In genomic region chr9:4327504-4328191, GRCh38 we compare ENCODE assay signal across 1 cellular context.
TF ChIP-seq lines count a peak whose summit lies in the region.

No MANE protein-coding gene starts in this region.

TF ChIP-seq in H1, 55 proteins besides CTCF, POLR2A, EP300 and RAD21 (continued from another document):
- TF ChIP-seq KDM1A (IDR thresholded peaks at IDR 0.05; ENCODE audit: borderline replicate concordance, low read length) (no peak), TEAD4 (IDR thresholded peaks at IDR 0.05; ENCODE audit: low read depth, low read length) (0 out of 2 replicates have a peak, but pooled peaks have one; percentile 12), GABPA (IDR thresholded peaks at IDR 0.05; ENCODE audit: borderline replicate concordance, insufficient read depth, low read length) (no peak), POU5F1 (IDR thresholded peaks at IDR 0.05; ENCODE audit: low read depth, low read length) (no peak), TAF7 (optimal IDR thresholded peaks at IDR 0.05; ENCODE audit: borderline replicate concordance, low read depth, low read length) (no peak), PHF8 (conservative IDR thresholded peaks at IDR 0.05; ENCODE audit: low read depth, low read length) (no peak), POLR2AphosphoS5 (IDR thresholded peaks at IDR 0.05; ENCODE audit: low read depth, low read length) (no peak)
